9 cellular contexts compared by ENCODE assay signal in genomic region chr13:42377640-42378382, GRCh38.
DNase-seq lines count a peak whose midpoint lies in the region; ATAC-seq, FAIRE-seq and TF ChIP-seq lines count a peak whose summit lies in the region.
"Had no signal": no experiment of that assay in that cellular context is flagged by ENCODE, and none has a peak within 500 bp of the region (broad histone marks: within the 10 kb centered on the region; RNA-seq: fewer than 3 reads in every experiment).

No MANE protein-coding gene starts in this region.

- no peak for FAIRE-seq in H54 (lab: Jason Lieb, UNC)

- intact Hi-C loops in left ventricle myocardium superior (cut with micrococcal nuclease): no loop called here

- ATAC-seq in GM19452 (IDR thresholded peaks at IDR 0.05; ENCODE audit: unreplicated experiment) (peak; percentile 82), HG03442 (IDR thresholded peaks at IDR 0.05; ENCODE audit: unreplicated experiment) (peak; percentile 78), left ventricle myocardium superior (no peak)
- ATAC-seq: HCT116 had no signal

- DNase-seq in GDM1 (lab: John Stamatoyannopoulos, UW) (peak; percentile 24), UCSD-AML1 (lab: John Stamatoyannopoulos, UW; ENCODE audit: unreplicated experiment) (peak; percentile 31), NCI-H2029 treated with DMSO at 0.1 percent for 48 hours (lab: John Stamatoyannopoulos, UW) (no peak), H54 (ENCODE audit: insufficient read length, low spot score) (no peak), NCI-H510A (lab: John Stamatoyannopoulos, UW) (no peak), left ventricle myocardium superior (no peak)

- no peak for TF ChIP-seq POLR2A in H54 (IDR thresholded peaks at IDR 0.05; ENCODE audit: low read depth, low read length)

Comparison
In these comparisons a context has a peak if more than half of its experiments do, and no peak if none do; other contexts are left out.
1. DNase-seq: peak in GDM1 (single experiment) and UCSD-AML1 (single experiment); none in NCI-H2029 treated with DMSO at 0.1 percent for 48 hours (single experiment), H54 (single experiment), NCI-H510A (single experiment) and left ventricle myocardium superior (single experiment).